In the genomic region with DNA sequence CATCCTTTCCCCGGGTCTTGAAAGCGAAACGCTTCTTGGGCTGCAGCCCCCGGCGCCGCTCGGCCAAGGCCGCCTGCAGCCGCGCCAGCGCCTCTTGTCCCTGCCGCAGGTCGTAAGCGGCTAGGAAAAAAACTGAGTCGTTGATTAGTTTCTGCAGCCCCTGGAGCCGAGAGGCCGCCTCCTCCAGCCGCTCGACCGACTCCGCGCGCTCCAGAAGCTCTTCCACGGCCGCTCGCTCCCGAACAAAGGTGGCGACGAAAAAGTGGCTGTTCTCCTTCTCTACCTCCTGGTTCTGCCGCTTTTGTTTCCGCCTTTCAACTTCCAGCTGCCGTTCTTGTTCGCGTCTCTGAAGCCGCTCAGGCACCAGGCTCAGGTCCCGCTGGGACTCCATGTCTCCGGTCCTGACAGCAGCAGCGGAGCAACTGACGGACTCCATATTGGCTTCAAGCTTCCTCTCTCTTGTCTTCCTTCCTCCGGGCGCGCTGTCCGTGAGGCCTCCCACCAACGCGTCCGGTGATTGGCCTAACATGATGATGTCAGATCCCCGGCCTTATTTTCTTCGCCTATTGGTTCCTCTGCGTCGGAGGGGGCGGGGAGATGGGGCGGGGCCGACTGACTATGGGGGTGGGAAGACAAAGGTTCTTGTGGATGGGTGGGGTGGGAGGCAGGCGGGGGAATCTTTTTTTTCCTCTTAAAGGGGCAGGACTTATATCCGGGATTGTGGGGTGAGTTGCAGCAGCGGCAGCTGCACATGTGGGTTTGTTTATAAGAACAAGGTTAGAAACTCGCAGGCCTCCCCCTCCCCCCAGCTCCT, we compare ENCODE assay signal across 8 cellular contexts. TPM values are rescaled to one million over a fixed set of nuclear protein-coding genes. Genes with fewer than 3 reads are reported as not detected.
DNase-seq lines count a peak whose midpoint lies in the region; ATAC-seq, FAIRE-seq and TF ChIP-seq lines count a peak whose summit lies in the region.

A gene with protein sequence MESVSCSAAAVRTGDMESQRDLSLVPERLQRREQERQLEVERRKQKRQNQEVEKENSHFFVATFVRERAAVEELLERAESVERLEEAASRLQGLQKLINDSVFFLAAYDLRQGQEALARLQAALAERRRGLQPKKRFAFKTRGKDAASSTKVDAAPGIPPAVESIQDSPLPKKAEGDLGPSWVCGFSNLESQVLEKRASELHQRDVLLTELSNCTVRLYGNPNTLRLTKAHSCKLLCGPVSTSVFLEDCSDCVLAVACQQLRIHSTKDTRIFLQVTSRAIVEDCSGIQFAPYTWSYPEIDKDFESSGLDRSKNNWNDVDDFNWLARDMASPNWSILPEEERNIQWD (minus strand): TSS at position 466 of the 814 bp plus-strand sequence. CDS start 30 bp downstream, at position 436.

- intact Hi-C loops in kidney (cut with DNase I): no loop called here

- peak within 1 kb of the TSS; percentile 98 to 99 for H3K4me3 ChIP-seq in kidney (ENCODE audit: low read length in 2 of 2)

- TF ChIP-seq CTCF in chondrocyte (IDR thresholded peaks at IDR 0.05) (no peak), kidney (IDR thresholded peaks at IDR 0.05; ENCODE audit: borderline replicate concordance, extremely low read depth, insufficient read depth) (no peak)

- peak within 1 kb of the TSS; percentile 93 to 97 for H3K9ac ChIP-seq in kidney (ENCODE audit: low read length in 2 of 2)

- peak; percentile 98 for TF ChIP-seq POLR2A in GM19193 (IDR thresholded peaks at IDR 0.05; ENCODE audit: extremely low read depth, insufficient read depth, insufficient read length)

- H3K9me3 Mint-ChIP-seq in chondrocyte (ENCODE audit: low read depth): no peaks in the 10 kb centered on the region

- peaks cover 2% of the 10 kb centered on the region for H3K36me3 Mint-ChIP-seq in chondrocyte (ENCODE audit: low read depth)

- H3K27me3 Mint-ChIP-seq in chondrocyte (ENCODE audit: low read depth): no peaks in the 10 kb centered on the region

- peak within 1 kb of the TSS; percentile 94 to 95 for H3K27ac ChIP-seq in kidney (ENCODE audit: low read depth in 2 of 2, low read length in 2 of 2)

- peaks cover 40% of the 10 kb centered on the region for H3K4me1 Mint-ChIP-seq in chondrocyte (ENCODE audit: low read depth)

- no peak for FAIRE-seq in kidney (lab: Jason Lieb, UNC)

- H3K36me3 ChIP-seq in kidney (ENCODE audit: control insufficient read depth in 1 of 2, insufficient read depth in 2 of 2, low read length in 2 of 2): no peaks in the 10 kb centered on the region

- H3K27ac Mint-ChIP-seq in chondrocyte (ENCODE audit: unreplicated experiment): peak within 1 kb of the TSS; percentile 100

- H3K4me3 Mint-ChIP-seq in chondrocyte (ENCODE audit: unreplicated experiment): peak within 1 kb of the TSS; percentile 96

- ATAC-seq in HG03432 (IDR thresholded peaks at IDR 0.05; ENCODE audit: unreplicated experiment): peak; percentile 72

- DNase-seq in Ammon's horn (ENCODE audit: low spot score): peak; percentile 100
- DNase-seq in NCI-H510A (lab: John Stamatoyannopoulos, UW): peak; percentile 98
- peak; percentile 89 for DNase-seq in activated CD4-positive, alpha-beta T cell treated with anti-CD3 and anti-CD28 coated beads for 1 hour
- peak; percentile 96 for DNase-seq in chondrocyte (ENCODE audit: low spot score)
- peak; percentile 98 for DNase-seq in kidney
- peak; percentile 79 to 82 for DNase-seq in stimulated activated CD4-positive, alpha-beta T cell treated with anti-CD3 and anti-CD28 coated beads, Interleukin-15, amount 100 ng/mL, for 1 hour (ENCODE audit: low read depth in 1 of 2, low spot score in 1 of 2)

- H3K9me3 ChIP-seq in kidney (ENCODE audit: control insufficient read depth in 1 of 2, low read length in 2 of 2): no peaks in the 10 kb centered on the region

- peaks cover 0 to 6% of the 10 kb centered on the region in 2 donors for H3K4me1 ChIP-seq in kidney (ENCODE audit: control insufficient read depth in 1 of 2, insufficient read depth in 1 of 2, low read depth in 1 of 2, low read length in 2 of 2)

RNA-seq across cellular contexts. Expression of the gene that starts here (rescaled TPM):
- total RNA-seq in chondrocyte (17.5 to 19.3 TPM (median 18.4 TPM) in 3 replicates), kidney (21.2 TPM)
- polyA plus RNA-seq in kidney (ENCODE audit: insufficient read depth, low read depth, low replicate concordance): 17.6 TPM

Comparison
In these comparisons a context has a peak if more than half of its experiments do, and no peak if none do; other contexts are left out.
1. Peak in every context shown above with its lines: DNase-seq, ATAC-seq, H3K4me3 ChIP-seq and H3K27ac ChIP-seq.